ENCODE assay signal across 18 cellular contexts in genomic region chr9:93956183-93956784, GRCh38. TPM values are rescaled to one million over a fixed set of nuclear protein-coding genes. Genes with fewer than 3 reads are reported as not detected.
A peak's percentile ranks its signal among the peaks of the same experiment; 100 is the strongest.
DNase-seq lines count a peak whose midpoint lies in the region; ATAC-seq and TF ChIP-seq lines count a peak whose summit lies in the region.
"Had no signal": no experiment of that assay in that cellular context is flagged by ENCODE, and none has a peak within 500 bp of the region (broad histone marks: within the 10 kb centered on the region; RNA-seq: fewer than 3 reads in every experiment).

No MANE protein-coding gene starts in this region.

- H3K4me3 ChIP-seq in ACC112 (ENCODE audit: low read depth, low read length) (peak overlapping the region; percentile 70), spleen (peak overlapping the region in 1 of 8 donors; percentile 58)
- H3K4me3 ChIP-seq: PC-9 had no signal

- no peaks in the 10 kb centered on the region for H3K79me2 ChIP-seq in ACC112 (ENCODE audit: control insufficient read depth, insufficient read depth, low read length, unreplicated experiment)

- no peak overlapping the region for H2AFZ ChIP-seq in ACC112 (ENCODE audit: low read length, unreplicated experiment)
- H2AFZ ChIP-seq: PC-9 had no signal

- peaks cover 8% of the 10 kb centered on the region for H3K36me3 Mint-ChIP-seq in activated T-helper 1 cell treated with anti-CD3 and anti-CD28 coated beads, Interleukin-12 subunit alpha, Interleukin-12 subunit beta, Interleukin-2, Interleukin-4 antibody, amounts not matched to agents 30 ng/mL and 10 ng/mL and 1 ng/mL, durations not matched to agents 14 hours and 24 hours and 36 hours (ENCODE audit: low read depth)
- H3K36me3 Mint-ChIP-seq in nephron (ENCODE audit: low read depth), result peaks cover 4% of the 10 kb centered on the region
- H3K36me3 Mint-ChIP-seq: activated CD8-positive, alpha-beta memory T cell treated with anti-CD3 and anti-CD28 coated beads, Interleukin-2, amount 10 ng/mL, durations not matched to agents 7 days and 5 days had no signal

- intact Hi-C loops in activated T-helper 1 cell treated with anti-CD3 and anti-CD28 coated beads, Interleukin-12 subunit alpha, Interleukin-12 subunit beta, Interleukin-2, Interleukin-4 antibody, amounts not matched to agents 30 ng/mL and 10 ng/mL and 1 ng/mL, durations not matched to agents 14 hours and 24 hours and 36 hours (cut with micrococcal nuclease), result no loop called here
- intact Hi-C loops in spleen (cut with DNase I; ENCODE audit: low total_unique reads), result no loop called here

- H3K4me1 Mint-ChIP-seq in activated T-helper 1 cell treated with anti-CD3 and anti-CD28 coated beads, Interleukin-12 subunit alpha, Interleukin-12 subunit beta, Interleukin-2, Interleukin-4 antibody, amounts not matched to agents 30 ng/mL and 10 ng/mL and 1 ng/mL, durations not matched to agents 14 hours and 24 hours and 36 hours (ENCODE audit: low read depth), result peaks cover 23% of the 10 kb centered on the region
- H3K4me1 Mint-ChIP-seq in nephron, result peaks cover 31% of the 10 kb centered on the region

- H3K36me3 ChIP-seq in ACC112 (ENCODE audit: insufficient read depth, low read length) (no peaks in the 10 kb centered on the region), spleen (no peaks in the 10 kb centered on the region)
- H3K36me3 ChIP-seq: esophagus muscularis mucosa had no signal

- no peaks in the 10 kb centered on the region for H3K9me3 Mint-ChIP-seq in activated T-helper 1 cell treated with anti-CD3 and anti-CD28 coated beads, Interleukin-12 subunit alpha, Interleukin-12 subunit beta, Interleukin-2, Interleukin-4 antibody, amounts not matched to agents 30 ng/mL and 10 ng/mL and 1 ng/mL, durations not matched to agents 14 hours and 24 hours and 36 hours
- H3K9me3 Mint-ChIP-seq in nephron, result peaks cover 12% of the 10 kb centered on the region

- no peak for ATAC-seq in GM21723 (IDR thresholded peaks at IDR 0.05; ENCODE audit: unreplicated experiment)
- no peak for ATAC-seq in GM18517 (IDR thresholded peaks at IDR 0.05; ENCODE audit: unreplicated experiment)
- ATAC-seq: activated CD8-positive, alpha-beta memory T cell treated with anti-CD3 and anti-CD28 coated beads, Interleukin-2, amount 10 ng/mL, durations not matched to agents 7 days and 5 days; sciatic nerve had no signal

- H3K4me1 ChIP-seq in ACC112 (ENCODE audit: control insufficient read depth, insufficient read depth, low read length, unreplicated experiment) (peaks cover 7% of the 10 kb centered on the region), spleen (peaks cover 39 to 82% (median 77%) of the 10 kb centered on the region in 6 donors)

- DNase-seq in GM20000 (ENCODE audit: low spot score) (peak; percentile 44), spleen (no peak), substantia nigra (lab: John Stamatoyannopoulos, UW) (no peak)
- no peak for DNase-seq in activated T-helper 1 cell treated with anti-CD3 and anti-CD28 coated beads, Interleukin-12 subunit alpha, Interleukin-12 subunit beta, Interleukin-2, Interleukin-4 antibody, amounts not matched to agents 30 ng/mL and 10 ng/mL and 1 ng/mL, durations not matched to agents 14 hours and 24 hours and 36 hours (ENCODE audit: low spot score)
- DNase-seq: activated CD8-positive, alpha-beta memory T cell treated with anti-CD3 and anti-CD28 coated beads, Interleukin-2, amount 10 ng/mL, durations not matched to agents 7 days and 5 days; AML-193; islet precursor cell; mesenchymal stem cell; occipital lobe; PC-9; testis had no signal

- no peak overlapping the region for H3K27ac ChIP-seq in ACC112 (ENCODE audit: low read depth, low read length)
- no peak overlapping the region for H3K27ac ChIP-seq in spleen
- H3K27ac ChIP-seq in substantia nigra (ENCODE audit: low read depth, low read length, poor library complexity, severe bottlenecking), result no peak overlapping the region
- H3K27ac ChIP-seq: esophagus muscularis mucosa, PC-9, testis had no signal

- peak overlapping the region; percentile 74 for H3K4me3 Mint-ChIP-seq in activated T-helper 1 cell treated with anti-CD3 and anti-CD28 coated beads, Interleukin-12 subunit alpha, Interleukin-12 subunit beta, Interleukin-2, Interleukin-4 antibody, amounts not matched to agents 30 ng/mL and 10 ng/mL and 1 ng/mL, durations not matched to agents 14 hours and 24 hours and 36 hours
- peak overlapping the region; percentile 16 to 79 (median 75) for H3K4me3 Mint-ChIP-seq in nephron

- no peaks in the 10 kb centered on the region for H3K9me3 ChIP-seq in spleen
- H3K9me3 ChIP-seq: esophagus muscularis mucosa, testis had no signal

- peaks cover 61% of the 10 kb centered on the region for H3K27me3 Mint-ChIP-seq in activated T-helper 1 cell treated with anti-CD3 and anti-CD28 coated beads, Interleukin-12 subunit alpha, Interleukin-12 subunit beta, Interleukin-2, Interleukin-4 antibody, amounts not matched to agents 30 ng/mL and 10 ng/mL and 1 ng/mL, durations not matched to agents 14 hours and 24 hours and 36 hours (ENCODE audit: insufficient read depth)
- peaks cover 94% of the 10 kb centered on the region for H3K27me3 Mint-ChIP-seq in nephron (ENCODE audit: low read depth)

- TF ChIP-seq CTCF in GM20000 (IDR thresholded peaks at IDR 0.05; ENCODE audit: extremely low read depth, missing control alignments) (no peak), nephron (IDR thresholded peaks at IDR 0.05; ENCODE audit: unreplicated experiment in 3 of 3) (no peak), spleen (IDR thresholded peaks at IDR 0.05 in 8 of 11, conservative IDR thresholded peaks at IDR 0.05 in 3 of 11) (no peak)

- H3K27ac Mint-ChIP-seq in activated T-helper 1 cell treated with anti-CD3 and anti-CD28 coated beads, Interleukin-12 subunit alpha, Interleukin-12 subunit beta, Interleukin-2, Interleukin-4 antibody, amounts not matched to agents 30 ng/mL and 10 ng/mL and 1 ng/mL, durations not matched to agents 14 hours and 24 hours and 36 hours, result no peak overlapping the region
- H3K27ac Mint-ChIP-seq in nephron, result no peak overlapping the region
- H3K27ac Mint-ChIP-seq: activated CD8-positive, alpha-beta memory T cell treated with anti-CD3 and anti-CD28 coated beads, Interleukin-2, amount 10 ng/mL, durations not matched to agents 7 days and 5 days had no signal

- no peak for TF ChIP-seq POLR2A in spleen (IDR thresholded peaks at IDR 0.05)

- H3K27me3 ChIP-seq in ACC112 (ENCODE audit: insufficient read depth, low read length), result peaks cover 47% of the 10 kb centered on the region
- H3K27me3 ChIP-seq in spleen (replicated peaks in 1 of 7), result peaks cover 42 to 98% (median 96%) of the 10 kb centered on the region in 7 donors

- 45 to 57% (median 47%) methylated on average over 6 of the region's 6 CpGs for WGBS in spleen, 5 donors

RNA-seq across cellular contexts. Expression of gene BARX1, which starts 1.1 kb away (rescaled TPM):
- 0.15 and 0.21 TPM in 2 replicates for total RNA-seq in activated T-helper 1 cell treated with anti-CD3 and anti-CD28 coated beads, Interleukin-12 subunit alpha, Interleukin-12 subunit beta, Interleukin-2, Interleukin-4 antibody, amounts not matched to agents 30 ng/mL and 10 ng/mL and 1 ng/mL, durations not matched to agents 14 hours and 24 hours and 36 hours
- total RNA-seq in spleen, result not detected
- polyA plus RNA-seq in spleen, result under 1 TPM in 2 of 3 donors, not detected in 1; 0.07 to 0.21 TPM
- total RNA-seq: activated CD8-positive, alpha-beta memory T cell treated with anti-CD3 and anti-CD28 coated beads, Interleukin-2, amount 10 ng/mL, durations not matched to agents 7 days and 5 days; glomerular endothelial cell; occipital lobe; PC-9; sciatic nerve had no signal
